Comparison of ENCODE assay signal across 1 cellular context in genomic region chr7:23696916-23697441, GRCh38.
TF ChIP-seq lines count a peak whose summit lies in the region.

No MANE protein-coding gene starts in this region.

TF ChIP-seq in K562, 482 proteins besides CTCF, POLR2A, EP300 and RAD21 (continued from another document):
- TF ChIP-seq AFF1 (IDR thresholded peaks at IDR 0.05; ENCODE audit: low read depth in 1 of 2, partially characterized antibody in 2 of 2), result no peak
- no peak for TF ChIP-seq FOXJ3 (CRISPR knock-in tag; IDR thresholded peaks at IDR 0.05)
- TF ChIP-seq JUND (IDR thresholded peaks at IDR 0.05; ENCODE audit: borderline replicate concordance, low read depth, low read length), result peak; percentile 41; the same call in 1 of the 2 replicates
- TF ChIP-seq JUND (tag; IDR thresholded peaks at IDR 0.05; ENCODE audit: borderline replicate concordance, low read depth, low read length), result no peak; the same call in 2 of the 3 replicates
- 0 out of 2 replicates have a peak, but pooled peaks have one; percentile 24 for TF ChIP-seq TFAP4 (CRISPR knock-in tag; IDR thresholded peaks at IDR 0.05; ENCODE audit: borderline replicate concordance)
- TF ChIP-seq ZBTB1 (CRISPR knock-in tag; IDR thresholded peaks at IDR 0.05; ENCODE audit: borderline replicate concordance, low read depth), result no peak
- TF ChIP-seq ZNF282 (CRISPR knock-in tag; IDR thresholded peaks at IDR 0.05), result no peak
- no peak for TF ChIP-seq MLX (CRISPR knock-in tag; conservative IDR thresholded peaks at IDR 0.05)
- peak in 1 of 2 experiments; percentile 34; a peak in 1 of 3 replicates for TF ChIP-seq CBX3 (IDR thresholded peaks at IDR 0.05; ENCODE audit: borderline replicate concordance in 1 of 2, low read length in 2 of 2)
- TF ChIP-seq TAL1 (IDR thresholded peaks at IDR 0.05), result peak; percentile 62
